ENCODE assay signal across 8 cellular contexts in genomic region chr19:41363753-41364545, GRCh38. TPM values are rescaled to one million over a fixed set of nuclear protein-coding genes. Genes with fewer than 3 reads are reported as not detected.
DNase-seq lines count a peak whose midpoint lies in the region; ATAC-seq, FAIRE-seq and TF ChIP-seq lines count a peak whose summit lies in the region.

Gene B9D2, minus strand, starts transcription at chr19:41364149. Its CDS starts 630 bp downstream, at chr19:41363519.

- TF ChIP-seq POLR2A in GM12891 (IDR thresholded peaks at IDR 0.05; ENCODE audit: low read depth, low read length), result peak; percentile 83
- TF ChIP-seq POLR2A in adrenal gland (IDR thresholded peaks at IDR 0.05), result peak; percentile 48 to 82
- TF ChIP-seq POLR2A in heart left ventricle (IDR thresholded peaks at IDR 0.05), result peak in 1 of 2 donors; percentile 66
- peak; percentile 48 to 83 (median 65) for TF ChIP-seq POLR2A in upper lobe of left lung (IDR thresholded peaks at IDR 0.05)

- H3K4me3 Mint-ChIP-seq in T-cell, result peak within 1 kb of the TSS; percentile 83 to 94 (median 89)

- H3K9me3 ChIP-seq in adrenal gland (replicated peaks in 1 of 3) (no peaks in the 10 kb centered on the region), heart left ventricle (no peaks in the 10 kb centered on the region), upper lobe of left lung (no peaks in the 10 kb centered on the region)

- H3K27me3 ChIP-seq in adrenal gland (no peaks in the 10 kb centered on the region), heart left ventricle (no peaks in the 10 kb centered on the region), upper lobe of left lung (no peaks in the 10 kb centered on the region)

- H3K4me1 ChIP-seq in adrenal gland (replicated peaks in 1 of 2) (peaks cover 28 to 29% of the 10 kb centered on the region in 2 donors), heart left ventricle (peaks cover 0 to 53% (median 9%) of the 10 kb centered on the region in 12 donors), upper lobe of left lung (peaks cover 24 to 41% (median 35%) of the 10 kb centered on the region in 4 donors)

- H3K4me3 ChIP-seq in adrenal gland (peak within 1 kb of the TSS in 3 of 4 donors; percentile 71 to 85 (median 73)), heart left ventricle (peak within 1 kb of the TSS; percentile 64 to 91 (median 76)), upper lobe of left lung (peak within 1 kb of the TSS; percentile 48 to 77 (median 71))

- peak within 1 kb of the TSS; percentile 98 to 100 for H3K27ac Mint-ChIP-seq in T-cell

- H3K27ac ChIP-seq in adrenal gland (peak within 1 kb of the TSS; percentile 95 to 99 (median 98)), heart left ventricle (peak within 1 kb of the TSS; percentile 91 to 100 (median 98)), upper lobe of left lung (peak within 1 kb of the TSS; percentile 90 to 98 (median 98))

- FAIRE-seq in GM12891 (lab: Jason Lieb, UNC), result peak; percentile 96

- no peaks in the 10 kb centered on the region for H3K27me3 Mint-ChIP-seq in T-cell

- CTCF ChIA-PET in T-cell (lab: Charles Lee), result interaction anchor here (0.5 to 3.0 kb wide), 18 partner anchors 9 to 207 kb away, joined by 3 to 17 read pairs (median 4); partner anchors contain the start of genes B3GNT8 (in 1 of the 2) and DMAC2 (in 1 of the 2)

- TF ChIP-seq EP300 in upper lobe of left lung (IDR thresholded peaks at IDR 0.05), result no peak

- H3K36me3 ChIP-seq in adrenal gland (replicated peaks in 1 of 2) (no peaks in the 10 kb centered on the region), heart left ventricle (no peaks in the 10 kb centered on the region), upper lobe of left lung (no peaks in the 10 kb centered on the region)

- no peaks in the 10 kb centered on the region for H3K36me3 Mint-ChIP-seq in T-cell

- DNase-seq in GM12891 (ENCODE audit: insufficient read length, low spot score) (peak; percentile 83), NCI-H1436 treated with DMSO at 0.1 percent for 48 hours (lab: John Stamatoyannopoulos, UW) (peak; percentile 92), T-cell (peak; percentile 96 to 99 (median 98)), adrenal gland (peak; percentile 98 to 99 (median 99)), heart left ventricle (peak; percentile 97 to 99 (median 98)), pons (ENCODE audit: low spot score) (peak; percentile 99), upper lobe of left lung (peak; percentile 97 to 98)

- no peak for TF ChIP-seq CTCF in adrenal gland (IDR thresholded peaks at IDR 0.05)
- TF ChIP-seq CTCF in heart left ventricle (IDR thresholded peaks at IDR 0.05), result no peak
- peak in 4 of 6 experiments; percentile 6 to 31 (median 10) for TF ChIP-seq CTCF in upper lobe of left lung (IDR thresholded peaks at IDR 0.05)

- POLR2A ChIA-PET in T-cell (lab: Charles Lee), result interaction anchor here (0.5 to 2.7 kb wide), 17 partner anchors 8 to 898 kb away, joined by 3 to 49 read pairs (median 4); partner anchors contain the start of genes BLVRB (in 1 of the 2), HNRNPUL1 (in 1 of the 2) and TGFB1 (in 1 of the 2)

- intact Hi-C loops in adrenal gland (cut with DNase I), result no loop called here
- intact Hi-C loops in heart left ventricle (cut with DNase I), result loop anchor here in 1 of 10 donors (1.0 kb wide), 1 partner anchor 33 kb away; the partner anchor contains the start of genes BCKDHA and EXOSC5

- H3K9me3 Mint-ChIP-seq in T-cell, result no peaks in the 10 kb centered on the region

- WGBS in adrenal gland, 4 donors, result 0 to 1% (median 1%) methylated on average over 10 to 57 of the region's 57 CpGs
- 1% methylated on average over 49 to 57 of the region's 57 CpGs for WGBS in heart left ventricle, 4 donors
- WGBS in upper lobe of left lung, 2 donors, result 1% methylated on average over 17 to 21 of the region's 57 CpGs

- ATAC-seq in HG02840 (IDR thresholded peaks at IDR 0.05; ENCODE audit: low FRiP score, unreplicated experiment) (peak; percentile 83), T-cell (replicated peaks in 1 of 4) (peak; percentile 94 to 97 (median 96)), heart left ventricle (peak; percentile 97 to 98 (median 98)), upper lobe of left lung (ENCODE audit: low FRiP score in 2 of 2) (peak; percentile 97 to 98)

- H3K4me1 Mint-ChIP-seq in T-cell, result peaks cover 28 to 40% (median 36%) of the 10 kb centered on the region in 3 donors

TF ChIP-seq in GM12891, 5 proteins besides CTCF, POLR2A, EP300 and RAD21:
- TF ChIP-seq SPI1 (IDR thresholded peaks at IDR 0.05; ENCODE audit: low read depth, low read length) (0 out of 2 replicates have a peak, but pooled peaks have one; percentile 27), POLR2AphosphoS5 (IDR thresholded peaks at IDR 0.05; ENCODE audit: low read depth, low read length) (peak; percentile 72), TAF1 (IDR thresholded peaks at IDR 0.05; ENCODE audit: low read depth, low read length) (no peak; the same call in 1 of the 2 replicates), PAX5 (IDR thresholded peaks at IDR 0.05; ENCODE audit: insufficient read depth, low read length, severe bottlenecking) (no peak)

RNA-seq across cellular contexts. Expression of gene B9D2, which starts in this region (rescaled TPM):
- polyA plus RNA-seq in GM12891 (2012; ENCODE audit: low read depth, missing spikeins), result 8.1 TPM
- 10 to 100 TPM; 15.3 to 27.9 (median 16.4) TPM for total RNA-seq in T-cell
- total RNA-seq in adrenal gland, result 10 to 100 TPM in 5 of 8 donors, 1 to 10 TPM in 3; 7.5 to 16.8 (median 12.4) TPM
- 10 to 100 TPM in 1 of 3 donors, 1 to 10 TPM in 2; 2.7 to 14.4 (median 8.9) TPM for polyA plus RNA-seq in adrenal gland
- total RNA-seq in heart left ventricle, result 1 to 10 TPM; 2.0 to 5.1 (median 3.3) TPM
- 10 to 100 TPM in 1 of 2 donors, 1 to 10 TPM in 1; 1.9 to 14.6 TPM for polyA plus RNA-seq in heart left ventricle
- 10 to 100 TPM in 3 of 6 donors, 1 to 10 TPM in 2, not detected in 1; 7.0 to 17.2 (median 10.3) TPM for total RNA-seq in upper lobe of left lung

Comparison
In these comparisons a context has a peak if more than half of its experiments do, and no peak if none do; other contexts are left out.
1. Peak in every context shown above with its lines: DNase-seq, ATAC-seq, H3K4me3 ChIP-seq and H3K27ac ChIP-seq.
2. CTCF ChIP-seq: peak in upper lobe of left lung (4 of 6); none in adrenal gland (0 of 6) and heart left ventricle (0 of 12).